In genomic region chr2:213429516-213429915, GRCh38 we compare ENCODE assay signal across 28 cellular contexts.
DNase-seq lines count a peak whose midpoint lies in the region; ATAC-seq and TF ChIP-seq lines count a peak whose summit lies in the region.
"Had no signal": no experiment of that assay in that cellular context is flagged by ENCODE, and none has a peak within 500 bp of the region (broad histone marks: within the 10 kb centered on the region; RNA-seq: fewer than 3 reads in every experiment).

No MANE protein-coding gene starts in this region.

- H3K4me2 ChIP-seq in PC-3 (ENCODE audit: low read length): no peak overlapping the region

- H4K20me1 ChIP-seq in PC-3 (ENCODE audit: low read length): no peaks in the 10 kb centered on the region

- H3K9ac ChIP-seq in PC-3 (ENCODE audit: low read length): no peak overlapping the region

- H3K27me3 ChIP-seq in PC-3 (ENCODE audit: low read length): no peaks in the 10 kb centered on the region
- H3K27me3 ChIP-seq: body of pancreas, sigmoid colon had no signal

- H3F3A ChIP-seq in PC-3 (ENCODE audit: low read length, unreplicated experiment): no peaks in the 10 kb centered on the region

- peaks cover 0 to 11% of the 10 kb centered on the region in 2 donors for H3K36me3 Mint-ChIP-seq in activated naive CD4-positive, alpha-beta T cell treated with anti-CD3 and anti-CD28 coated beads, Interleukin-2, amount 50 U/mL, for 72 hours
- H3K36me3 Mint-ChIP-seq: activated naive CD8-positive, alpha-beta T cell had no signal

- H3K27ac Mint-ChIP-seq in activated naive CD4-positive, alpha-beta T cell treated with anti-CD3 and anti-CD28 coated beads, Interleukin-2, amount 50 U/mL, for 72 hours: no peak overlapping the region
- H3K27ac Mint-ChIP-seq: activated naive CD8-positive, alpha-beta T cell; activated T-helper 17 cell treated with anti-CD3 and anti-CD28 coated beads, Interleukin-2, amount 50 U/mL, for 72 hours; stimulated activated naive CD8-positive, alpha-beta T cell treated with anti-CD3 and anti-CD28 coated beads, Interleukin-15, Interleukin-2, amounts not matched to agents 100 ng/mL and 50 ng/mL, for 24 hours had no signal

- 0 out of 2 replicates have a peak, but pooled peaks cover 5% of the 10 kb centered on the region for H3K4me1 ChIP-seq in PC-3 (ENCODE audit: insufficient read depth, low read length)
- H3K4me1 ChIP-seq: body of pancreas, sigmoid colon had no signal

- BruUV-seq in PC-3 (replicated peaks; lab: Mats Ljungman, UMichigan): no TSS peak

- no peaks in the 10 kb centered on the region for H3K9me2 ChIP-seq in PC-3 (replicated peaks; ENCODE audit: low read length)

- peaks cover 11 to 20% of the 10 kb centered on the region in 2 donors for H3K9me3 Mint-ChIP-seq in activated naive CD4-positive, alpha-beta T cell treated with anti-CD3 and anti-CD28 coated beads, Interleukin-2, amount 50 U/mL, for 72 hours

- no peak overlapping the region for H3K4me3 ChIP-seq in PC-3 (ENCODE audit: low read length)
- no peak overlapping the region for H3K4me3 ChIP-seq in epithelial cell of esophagus (ENCODE audit: low read length)
- H3K4me3 ChIP-seq in retinal pigment epithelial cell (ENCODE audit: low read length): no peak overlapping the region
- H3K4me3 ChIP-seq: body of pancreas, lung, sigmoid colon had no signal

- peak overlapping the region; percentile 22; the same call in 1 of the 2 replicates for H2AFZ ChIP-seq in PC-3 (ENCODE audit: low read length)

- intact Hi-C loops in PC-3 (cut with micrococcal nuclease): no loop called here

- H3K79me2 ChIP-seq in PC-3 (ENCODE audit: low read length): no peaks in the 10 kb centered on the region

- DNase-seq in H4 (ENCODE audit: low spot score): peak; percentile 4
- DNase-seq in PC-3: peak; percentile 65
- DNase-seq in epithelial cell of esophagus (ENCODE audit: low read depth): peak; percentile 64
- DNase-seq in retinal pigment epithelial cell (ENCODE audit: low read depth): peak; percentile 11
- no peak for DNase-seq in G401 (ENCODE audit: low spot score)
- no peak for DNase-seq in activated naive CD4-positive, alpha-beta T cell treated with anti-CD3 and anti-CD28 coated beads, Interleukin-2, amount 50 U/mL, for 72 hours (ENCODE audit: low spot score in 2 of 2)
- DNase-seq in NCI-H2029 treated with DMSO at 0.1 percent for 48 hours (lab: John Stamatoyannopoulos, UW): no peak
- no peak for DNase-seq in stimulated activated naive CD8-positive, alpha-beta T cell treated with anti-CD3 and anti-CD28 coated beads, Interleukin-15, Interleukin-2, amounts not matched to agents 100 U/mL and 50 U/mL, for 24 hours
- DNase-seq: activated CD4-positive, alpha-beta T cell treated with anti-CD3 and anti-CD28 coated beads, Interleukin-2, amount 50 U/mL, for 4 hours; activated CD4-positive, CD25-positive, alpha-beta regulatory T cell; activated CD8-positive, alpha-beta memory T cell treated with anti-CD3 and anti-CD28 coated beads, Interleukin-2, amount 50 U/mL, for 48 hours; body of pancreas; effector CD8-positive, alpha-beta T cell; GDM1; kidney; NCI-H1105 treated with DMSO at 0.1 percent for 48 hours; NCI-H2081 treated with DMSO at 0.1 percent for 48 hours; NCI-H446 treated with DMSO at 0.1 percent for 48 hours; OCI-M1; posterior cingulate gyrus; SHP77; sigmoid colon; stimulated activated CD4-positive, alpha-beta T cell treated with anti-CD3 and anti-CD28 coated beads, Interleukin-15, amount 100 ng/mL, for 24 hours had no signal

- ATAC-seq in PC-3: peak; percentile 70
- no peak for ATAC-seq in activated naive CD4-positive, alpha-beta T cell treated with anti-CD3 and anti-CD28 coated beads, Interleukin-2, amount 50 U/mL, for 72 hours
- no peak for ATAC-seq in stimulated activated naive CD8-positive, alpha-beta T cell treated with anti-CD3 and anti-CD28 coated beads, Interleukin-15, Interleukin-2, amounts not matched to agents 100 U/mL and 50 U/mL, for 24 hours
- ATAC-seq: activated T-helper 17 cell treated with anti-CD3 and anti-CD28 coated beads, Interleukin-2, amount 50 U/mL, for 72 hours; body of pancreas; HepG2 had no signal

- in situ Hi-C loops in G401 (cut with HindIII; ENCODE audit: low sequenced_read_pairs): no loop called here

- H3K27ac ChIP-seq in PC-3 (ENCODE audit: low read length): no peak overlapping the region
- H3K27ac ChIP-seq: body of pancreas, sigmoid colon had no signal

- TF ChIP-seq CTCF in PC-3 (conservative IDR thresholded peaks at IDR 0.05; ENCODE audit: low read depth, low read length) (no peak), epithelial cell of esophagus (IDR thresholded peaks at IDR 0.05; ENCODE audit: insufficient read depth, low read depth, low read length, missing control alignments) (no peak), retinal pigment epithelial cell (conservative IDR thresholded peaks at IDR 0.05; ENCODE audit: low read depth, low read length) (no peak)

- H3K9me3 ChIP-seq in PC-3 (ENCODE audit: low read length): 0 out of 2 replicates have a peak, but pooled peaks cover 3% of the 10 kb centered on the region

- POLR2A ChIA-PET in PC-3 (lab: Charles Lee; ENCODE audit: unreplicated experiment): no interaction called here

- CTCF ChIA-PET in PC-3 (lab: Charles Lee): no interaction called here

- H3K36me3 ChIP-seq in PC-3 (ENCODE audit: low read depth, low read length): no peaks in the 10 kb centered on the region
- H3K36me3 ChIP-seq: sigmoid colon had no signal

Comparison
In these comparisons a context has a peak if more than half of its experiments do, and no peak if none do; other contexts are left out.
1. DNase-seq: peak in H4 (single experiment), PC-3 (single experiment), epithelial cell of esophagus (single experiment) and retinal pigment epithelial cell (single experiment); none in G401 (single experiment), activated naive CD4-positive, alpha-beta T cell treated with anti-CD3 and anti-CD28 coated beads, Interleukin-2, amount 50 U/mL, for 72 hours (0 of 2), NCI-H2029 treated with DMSO at 0.1 percent for 48 hours (single experiment) and stimulated activated naive CD8-positive, alpha-beta T cell treated with anti-CD3 and anti-CD28 coated beads, Interleukin-15, Interleukin-2, amounts not matched to agents 100 U/mL and 50 U/mL, for 24 hours (single experiment).